ENCODE assay signal across 8 cellular contexts in the genomic region with DNA sequence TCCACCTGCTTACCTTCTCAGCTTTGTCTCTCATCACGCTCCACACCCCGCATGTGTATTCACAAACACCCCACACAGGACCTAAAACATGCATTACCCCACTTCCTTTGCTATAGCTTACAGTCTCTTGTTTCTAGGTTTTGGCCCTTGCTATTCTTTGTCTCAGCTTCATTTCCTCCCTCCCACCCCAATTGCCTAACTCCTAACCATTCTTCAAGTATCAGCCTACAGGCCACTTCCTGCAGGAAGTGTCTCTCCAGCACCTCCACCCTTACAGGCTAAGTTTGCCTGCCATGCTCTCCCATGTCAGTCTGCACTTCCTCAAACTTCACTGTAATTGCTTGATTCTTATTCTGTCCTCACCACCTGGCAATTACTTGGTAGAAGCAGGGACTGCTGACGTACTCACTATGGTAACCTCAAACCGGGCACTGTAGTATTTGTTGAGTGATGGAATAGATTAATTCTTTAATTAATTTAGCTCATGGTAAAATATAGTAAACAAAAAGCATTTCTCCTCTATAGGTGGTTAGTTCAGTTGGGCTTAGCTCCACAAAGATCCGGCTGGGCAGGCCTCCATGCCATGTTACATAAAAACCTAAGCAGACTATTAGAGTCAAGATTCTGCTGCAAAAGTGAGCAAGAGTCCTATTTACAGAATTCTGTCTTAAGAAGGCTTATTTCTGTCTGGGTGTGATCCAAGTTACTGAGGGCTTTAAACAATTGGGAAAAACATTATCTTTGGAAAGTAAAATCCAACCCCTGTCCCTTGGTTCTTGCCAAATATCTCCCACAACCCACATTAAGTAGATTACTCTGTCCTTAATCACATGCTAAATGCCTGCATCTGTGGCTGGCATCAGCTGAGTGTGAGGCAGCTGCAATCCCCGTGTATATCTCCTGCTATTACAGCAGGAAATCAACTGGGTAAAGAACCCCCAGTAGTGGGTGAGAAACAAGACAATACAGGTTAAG.
DNase-seq lines count a peak whose midpoint lies in the region; ATAC-seq and TF ChIP-seq lines count a peak whose summit lies in the region.

No MANE protein-coding gene starts in this region.

- H3K4me3 Mint-ChIP-seq in CD8-positive, alpha-beta memory T cell, result peak overlapping the region in 6 of 7 donors; percentile 3 to 66 (median 41)

- POLR2A ChIA-PET in CD8-positive, alpha-beta memory T cell (lab: Charles Lee), result no interaction called here

- intact Hi-C loops in right cardiac atrium (cut with DNase I) (no loop called here), dorsolateral prefrontal cortex (cut with DNase I) (loop anchor here in 1 of 2 donors (5.0 kb wide), 1 partner anchor 125 kb away; the partner anchor contains the start of gene CPEB2)

- ATAC-seq in HG02588 (IDR thresholded peaks at IDR 0.05; ENCODE audit: unreplicated experiment) (peak; percentile 31), RWPE2 (ENCODE audit: low read depth) (peak; percentile 29; the same call in 1 of the 3 replicates), right cardiac atrium (peak; percentile 88 to 97)

- H3K27me3 Mint-ChIP-seq in CD8-positive, alpha-beta memory T cell, result peaks cover 0 to under 1% of the 10 kb centered on the region in 2 donors

- H3K4me1 ChIP-seq in CD8-positive, alpha-beta memory T cell (ENCODE audit: insufficient read depth, low read length), result peaks cover 7% of the 10 kb centered on the region
- H3K4me1 ChIP-seq in RWPE2 (ENCODE audit: insufficient read depth, poor library complexity, severe bottlenecking) (no peaks in the 10 kb centered on the region), right cardiac atrium (ENCODE audit: control insufficient read depth, insufficient read depth, low read length) (no peaks in the 10 kb centered on the region)

- no peak for TF ChIP-seq CTCF in RWPE2 (IDR thresholded peaks at IDR 0.05; ENCODE audit: poor library complexity, severe bottlenecking)
- no peak for TF ChIP-seq CTCF in dorsolateral prefrontal cortex (IDR thresholded peaks at IDR 0.05 in 54 of 56, conservative IDR thresholded peaks at IDR 0.05 in 2 of 56; ENCODE audit: low read depth in 1 of 56, partially characterized antibody in 56 of 56)

- H3K27ac ChIP-seq in CD8-positive, alpha-beta memory T cell (ENCODE audit: low read depth, low read length), result no peak overlapping the region
- H3K27ac ChIP-seq in RWPE2 (ENCODE audit: poor library complexity, severe bottlenecking) (no peak overlapping the region), right cardiac atrium (ENCODE audit: low read length) (no peak overlapping the region), dorsolateral prefrontal cortex (peak overlapping the region in 17 of 59 donors; percentile 3 to 63 (median 36))

- no peaks in the 10 kb centered on the region for H3K27me3 ChIP-seq in CD8-positive, alpha-beta memory T cell (ENCODE audit: insufficient read depth, low read length, poor library complexity, severe bottlenecking)
- H3K27me3 ChIP-seq in RWPE2 (ENCODE audit: insufficient read depth, poor library complexity, severe bottlenecking) (no peaks in the 10 kb centered on the region), right cardiac atrium (ENCODE audit: control insufficient read depth, insufficient read depth) (no peaks in the 10 kb centered on the region), H7 (ENCODE audit: control insufficient read depth, insufficient read depth, low read length) (no peaks in the 10 kb centered on the region), dorsolateral prefrontal cortex (no peaks in the 10 kb centered on the region)

- peak in 1 of 5 donors; percentile 12 for DNase-seq in CD8-positive, alpha-beta memory T cell
- DNase-seq in RWPE2 (ENCODE audit: low spot score), result no peak
- DNase-seq in right cardiac atrium, result no peak
- DNase-seq in NCI-H2107 treated with DMSO at 0.1 percent for 48 hours (lab: John Stamatoyannopoulos, UW; ENCODE audit: unreplicated experiment), result no peak
- no peak for DNase-seq in H7
- no peak for DNase-seq in dorsolateral prefrontal cortex
- DNase-seq in central memory CD4-positive, alpha-beta T cell, result no peak

- peak overlapping the region; percentile 31 to 89 (median 82) for H3K27ac Mint-ChIP-seq in CD8-positive, alpha-beta memory T cell

- no peaks in the 10 kb centered on the region for H3K36me3 Mint-ChIP-seq in CD8-positive, alpha-beta memory T cell

- no peaks in the 10 kb centered on the region for H3K9me3 ChIP-seq in CD8-positive, alpha-beta memory T cell (ENCODE audit: low read length)
- H3K9me3 ChIP-seq in RWPE2 (ENCODE audit: severe bottlenecking), result no peaks in the 10 kb centered on the region
- no peaks in the 10 kb centered on the region for H3K9me3 ChIP-seq in right cardiac atrium (ENCODE audit: control insufficient read depth, low read length)

- no peak overlapping the region for H3K4me3 ChIP-seq in CD8-positive, alpha-beta memory T cell (ENCODE audit: low read length)
- H3K4me3 ChIP-seq in RWPE2 (ENCODE audit: severe bottlenecking), result no peak overlapping the region
- no peak overlapping the region for H3K4me3 ChIP-seq in right cardiac atrium (ENCODE audit: low read length)
- H3K4me3 ChIP-seq in H7 (ENCODE audit: insufficient read depth, low read depth, low read length), result no peak overlapping the region
- H3K4me3 ChIP-seq in dorsolateral prefrontal cortex, result no peak overlapping the region

- CTCF ChIA-PET in CD8-positive, alpha-beta memory T cell (lab: Charles Lee), result no interaction called here

- no peaks in the 10 kb centered on the region for H3K36me3 ChIP-seq in CD8-positive, alpha-beta memory T cell (ENCODE audit: insufficient read depth, low read length)
- H3K36me3 ChIP-seq in RWPE2 (ENCODE audit: low read depth) (no peaks in the 10 kb centered on the region), H7 (replicated peaks; ENCODE audit: control insufficient read depth, insufficient read depth, low read length) (no peaks in the 10 kb centered on the region)

- WGBS in right cardiac atrium, result 33% methylated on average over 6 of the region's 6 CpGs

- no peaks in the 10 kb centered on the region for H3K9me3 Mint-ChIP-seq in CD8-positive, alpha-beta memory T cell

- H3K4me1 Mint-ChIP-seq in CD8-positive, alpha-beta memory T cell, result peaks cover 25 to 34% (median 29%) of the 10 kb centered on the region in 3 donors

Comparison
In these comparisons a context has a peak if more than half of its experiments do, and no peak if none do; other contexts are left out.
1. ATAC-seq: peak in every context shown above with its lines; median percentile 92 in right cardiac atrium; 31 in HG02588; 29 in RWPE2.